Comparison of ENCODE assay signal across 19 cellular contexts in genomic region chr16:89150090-89150835, GRCh38. TPM values are rescaled to one million over a fixed set of nuclear protein-coding genes. Genes with fewer than 3 reads are reported as not detected.
A peak's percentile ranks its signal among the peaks of the same experiment; 100 is the strongest.
DNase-seq lines count a peak whose midpoint lies in the region; ATAC-seq and TF ChIP-seq lines count a peak whose summit lies in the region.
"Had no signal": no experiment of that assay in that cellular context is flagged by ENCODE, and none has a peak within 500 bp of the region (broad histone marks: within the 10 kb centered on the region; RNA-seq: fewer than 3 reads in every experiment).

No MANE protein-coding gene starts in this region.

- TF ChIP-seq CTCF in right atrium auricular region (IDR thresholded peaks at IDR 0.05) = no peak
- TF ChIP-seq CTCF in esophagus squamous epithelium (IDR thresholded peaks at IDR 0.05) = no peak
- no peak for TF ChIP-seq CTCF in type B pancreatic cell (conservative IDR thresholded peaks at IDR 0.05)

- peaks cover 15% of the 10 kb centered on the region for H3K36me3 Mint-ChIP-seq in type B pancreatic cell

- H3K27me3 Mint-ChIP-seq in type B pancreatic cell = no peaks in the 10 kb centered on the region
- H3K27me3 Mint-ChIP-seq: activated naive CD8-positive, alpha-beta T cell had no signal

- H3K9me3 Mint-ChIP-seq in type B pancreatic cell = peaks cover 10% of the 10 kb centered on the region

- peaks cover 2% of the 10 kb centered on the region for H3K4me1 Mint-ChIP-seq in type B pancreatic cell (ENCODE audit: unreplicated experiment)

- H3K9me3 ChIP-seq in right cardiac atrium (ENCODE audit: control insufficient read depth, low read length) = no peaks in the 10 kb centered on the region
- peaks cover 0 to 11% of the 10 kb centered on the region in 2 donors for H3K9me3 ChIP-seq in right atrium auricular region
- no peaks in the 10 kb centered on the region for H3K9me3 ChIP-seq in esophagus squamous epithelium
- H3K9me3 ChIP-seq: testis had no signal

- H3K27me3 ChIP-seq in right cardiac atrium (ENCODE audit: control insufficient read depth, insufficient read depth) = no peaks in the 10 kb centered on the region
- H3K27me3 ChIP-seq in right atrium auricular region = no peaks in the 10 kb centered on the region
- H3K27me3 ChIP-seq in esophagus squamous epithelium = no peaks in the 10 kb centered on the region
- H3K27me3 ChIP-seq: heart left ventricle, testis had no signal

- H3K4me1 ChIP-seq in right cardiac atrium (ENCODE audit: control insufficient read depth, insufficient read depth, low read length) (peaks cover 3% of the 10 kb centered on the region), right atrium auricular region (peaks cover 0 to 11% of the 10 kb centered on the region in 2 donors), esophagus squamous epithelium (peaks cover 21 to 33% (median 24%) of the 10 kb centered on the region in 3 donors)

- WGBS in right cardiac atrium = 95% methylated on average over 18 of the region's 18 CpGs
- 69 to 70% methylated on average over 6 to 11 of the region's 18 CpGs for WGBS in esophagus squamous epithelium, 2 donors

- H3K36me3 ChIP-seq in right atrium auricular region = peaks cover 39% of the 10 kb centered on the region
- peaks cover 0 to 60% (median 5%) of the 10 kb centered on the region in 3 donors for H3K36me3 ChIP-seq in esophagus squamous epithelium

- ATAC-seq in right cardiac atrium (no peak), GM21619 (IDR thresholded peaks at IDR 0.05; ENCODE audit: unreplicated experiment) (no peak), left lobe of liver (no peak)
- ATAC-seq: heart left ventricle had no signal

- no peak for TF ChIP-seq POLR2A in esophagus squamous epithelium (IDR thresholded peaks at IDR 0.05)

- H3K27ac ChIP-seq in right cardiac atrium (ENCODE audit: low read length) (no peak overlapping the region), right atrium auricular region (no peak overlapping the region), esophagus squamous epithelium (peak overlapping the region in 3 of 4 donors; percentile 16 to 61 (median 58))
- H3K27ac ChIP-seq: heart left ventricle, testis had no signal

- no peak overlapping the region for H3K4me3 Mint-ChIP-seq in type B pancreatic cell
- H3K4me3 Mint-ChIP-seq: activated naive CD8-positive, alpha-beta T cell had no signal

- no peak overlapping the region for H3K4me3 ChIP-seq in right cardiac atrium (ENCODE audit: low read length)
- no peak overlapping the region for H3K4me3 ChIP-seq in right atrium auricular region
- no peak overlapping the region for H3K4me3 ChIP-seq in esophagus squamous epithelium
- H3K4me3 ChIP-seq: heart left ventricle, testis had no signal

- DNase-seq in right cardiac atrium (peak in 2 of 3 donors; percentile 29 to 36), right atrium auricular region (ENCODE audit: low spot score) (no peak), NCI-H510A (lab: John Stamatoyannopoulos, UW) (peak; percentile 61), esophagus squamous epithelium (lab: John Stamatoyannopoulos, UW) (no peak), type B pancreatic cell (ENCODE audit: extremely low spot score, unreplicated experiment) (no peak), left lobe of liver (ENCODE audit: low spot score) (no peak)
- no peak for DNase-seq in activated CD8-positive, alpha-beta memory T cell treated with anti-CD3 and anti-CD28 coated beads, Interleukin-2, amount 50 U/mL, for 4 hours
- DNase-seq: activated CD8-positive, alpha-beta memory T cell treated with anti-CD3 and anti-CD28 coated beads, Interleukin-2, amount 50 U/mL, for 48 hours; AML-193; islet precursor cell; NCI-H2227 treated with DMSO at 0.1 percent for 48 hours; nucleus accumbens; stimulated activated CD4-positive, alpha-beta T cell treated with anti-CD3 and anti-CD28 coated beads, Interleukin-2, amount 100 ng/mL, for 48 hours; T1000; testis had no signal

- H3K27ac Mint-ChIP-seq in type B pancreatic cell = peak overlapping the region; percentile 56
- H3K27ac Mint-ChIP-seq: activated naive CD8-positive, alpha-beta T cell had no signal

- intact Hi-C loops in right cardiac atrium (cut with DNase I) (no loop called here), esophagus squamous epithelium (cut with DNase I) (no loop called here)

RNA-seq across cellular contexts. Expression of gene CDH15, which starts 21.3 kb away (rescaled TPM):
- under 1 TPM; 0.09 to 0.14 (median 0.13) TPM for total RNA-seq in right cardiac atrium
- polyA plus RNA-seq in right cardiac atrium = 0.05 TPM
- total RNA-seq in right atrium auricular region = not detected
- not detected for total RNA-seq in esophagus squamous epithelium
- 5.0 TPM in 1 of 2 replicates, not detected in the other for total RNA-seq in type B pancreatic cell (ENCODE audit: low replicate concordance)
- total RNA-seq in left lobe of liver = 4.3 TPM
- total RNA-seq: SK-MEL-5 had no signal

RNA-seq across cellular contexts. Expression of gene SLC22A31, which starts 50.1 kb away (rescaled TPM):
- under 1 TPM in 2 of 4 donors, not detected in 2; 0.12 to 0.69 TPM for total RNA-seq in right cardiac atrium
- polyA plus RNA-seq in right cardiac atrium = 0.05 TPM
- under 1 TPM in 1 of 2 donors, not detected in 1; 0.75 TPM for total RNA-seq in right atrium auricular region
- total RNA-seq in esophagus squamous epithelium = not detected
- total RNA-seq in type B pancreatic cell (ENCODE audit: low replicate concordance) = 2.9 and 5.3 TPM in 2 replicates
- total RNA-seq in left lobe of liver = 0.30 TPM
- total RNA-seq: heart left ventricle, SK-MEL-5 had no signal

RNA-seq across cellular contexts. Expression of gene ACSF3, which starts 56.6 kb away (rescaled TPM):
- total RNA-seq in right cardiac atrium (10 to 100 TPM; 13.9 to 22.4 (median 16.7) TPM), right atrium auricular region (10 to 100 TPM; 13.4 to 15.9 TPM), esophagus squamous epithelium (10 to 100 TPM; 15.1 to 21.1 (median 17.4) TPM), type B pancreatic cell (ENCODE audit: low replicate concordance) (23.6 and 29.0 TPM in 2 replicates), left lobe of liver (25.5 TPM)
- 16.4 TPM for polyA plus RNA-seq in right cardiac atrium

Comparison
In these comparisons a context has a peak if more than half of its experiments do, and no peak if none do; other contexts are left out.
1. DNase-seq: peak in right cardiac atrium (2 of 3) and NCI-H510A (single experiment); none in right atrium auricular region (single experiment), esophagus squamous epithelium (single experiment), type B pancreatic cell (single experiment), activated CD8-positive, alpha-beta memory T cell treated with anti-CD3 and anti-CD28 coated beads, Interleukin-2, amount 50 U/mL, for 4 hours (single experiment) and left lobe of liver (single experiment).
2. H3K27ac ChIP-seq: peak in esophagus squamous epithelium (3 of 4); none in right cardiac atrium (single experiment) and right atrium auricular region (0 of 2).